19 cellular contexts compared by ENCODE assay signal in the genomic region with DNA sequence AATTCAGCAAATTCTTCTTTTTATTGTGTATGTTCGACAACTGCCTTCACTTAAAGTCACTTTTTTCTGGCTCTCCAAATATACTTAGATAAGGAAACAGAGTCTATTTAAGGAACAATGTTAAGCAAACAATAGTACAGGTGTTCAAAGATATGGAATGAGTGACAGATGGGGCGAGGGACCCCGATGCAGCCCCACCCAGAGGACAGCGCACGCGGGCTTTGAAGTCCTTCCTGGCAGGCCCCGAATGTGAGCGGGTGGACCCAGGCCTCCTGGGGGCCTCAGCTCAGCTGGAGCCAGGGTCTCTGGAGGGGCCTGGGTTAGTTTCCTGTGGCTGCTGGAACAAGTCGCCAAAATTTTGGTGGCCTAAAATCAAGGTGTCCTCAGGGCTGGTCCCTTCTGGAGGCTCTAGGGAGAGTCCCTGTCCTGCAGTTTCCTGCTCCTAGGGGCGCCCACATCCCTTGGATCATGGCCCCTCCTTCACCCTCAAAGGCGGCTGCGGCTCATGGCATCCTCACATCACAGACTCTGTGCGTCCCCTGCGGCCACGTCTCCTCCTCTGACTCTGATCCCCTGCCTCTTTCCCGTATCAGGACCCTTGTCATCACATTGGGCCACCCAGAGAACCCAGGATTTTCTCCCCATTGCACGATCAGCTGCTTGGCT.
"Had no signal": no experiment of that assay in that cellular context is flagged by ENCODE, and none has a peak within 500 bp of the region (broad histone marks: within the 10 kb centered on the region; RNA-seq: fewer than 3 reads in every experiment).

No MANE protein-coding gene starts in this region.

- H3K27ac Mint-ChIP-seq: activated naive CD8-positive, alpha-beta T cell had no signal

- H3K27me3 ChIP-seq: ascending aorta, stomach had no signal

- H3K36me3 Mint-ChIP-seq: activated naive CD8-positive, alpha-beta T cell had no signal

- ATAC-seq: activated T-cell treated with anti-CD3 and anti-CD28 coated beads, Interleukin-2, amount 50 U/mL, for 4 hours; foreskin keratinocyte; naive thymus-derived CD8-positive, alpha-beta T cell had no signal

- H3K4me1 ChIP-seq: ascending aorta, foreskin keratinocyte, prostate gland had no signal

- H3K4me3 Mint-ChIP-seq: activated naive CD8-positive, alpha-beta T cell; activated T-cell treated with anti-CD3 and anti-CD28 coated beads, Interleukin-2, amount 50 U/mL, for 4 hours; naive thymus-derived CD8-positive, alpha-beta T cell had no signal

- H3K27me3 Mint-ChIP-seq: activated naive CD8-positive, alpha-beta T cell; naive thymus-derived CD8-positive, alpha-beta T cell had no signal

- H3K36me3 ChIP-seq: ascending aorta, prostate gland, stomach, thoracic aorta had no signal

- H3K4me3 ChIP-seq: ascending aorta, lung, prostate gland, stomach, thoracic aorta had no signal

- DNase-seq: activated CD4-positive, alpha-beta T cell treated with anti-CD3 and anti-CD28 coated beads, Interleukin-2, amount 50 U/mL, for 4 hours; activated CD4-positive, CD25-positive, alpha-beta regulatory T cell treated with anti-CD3 and anti-CD28 coated beads, Interleukin-2, amount 50 U/mL, for 72 hours; activated effector memory CD4-positive, alpha-beta T cell treated with anti-CD3 and anti-CD28 coated beads, Interleukin-2, amount 50 U/mL, for 16 hours; activated T-cell treated with anti-CD3 and anti-CD28 coated beads, Interleukin-2, amount 50 U/mL, for 4 hours; foreskin keratinocyte; naive thymus-derived CD8-positive, alpha-beta T cell; nucleus accumbens; stimulated activated CD4-positive, alpha-beta T cell treated with anti-CD3 and anti-CD28 coated beads, Interleukin-4, amount 100 ng/mL, for 4 hours; stomach; T-helper 2 cell had no signal

- H3K9me3 Mint-ChIP-seq: activated T-cell treated with anti-CD3 and anti-CD28 coated beads, Interleukin-2, amount 50 U/mL, for 4 hours; naive thymus-derived CD8-positive, alpha-beta T cell had no signal

- H3K27ac ChIP-seq: ascending aorta, foreskin keratinocyte, thoracic aorta had no signal

- H3K9me3 ChIP-seq: ascending aorta, prostate gland, stomach, thoracic aorta had no signal

- FAIRE-seq: bronchial epithelial cell, colon, islet of Langerhans, urothelium cell line had no signal
